18 cellular contexts compared by ENCODE assay signal in the genomic region with DNA sequence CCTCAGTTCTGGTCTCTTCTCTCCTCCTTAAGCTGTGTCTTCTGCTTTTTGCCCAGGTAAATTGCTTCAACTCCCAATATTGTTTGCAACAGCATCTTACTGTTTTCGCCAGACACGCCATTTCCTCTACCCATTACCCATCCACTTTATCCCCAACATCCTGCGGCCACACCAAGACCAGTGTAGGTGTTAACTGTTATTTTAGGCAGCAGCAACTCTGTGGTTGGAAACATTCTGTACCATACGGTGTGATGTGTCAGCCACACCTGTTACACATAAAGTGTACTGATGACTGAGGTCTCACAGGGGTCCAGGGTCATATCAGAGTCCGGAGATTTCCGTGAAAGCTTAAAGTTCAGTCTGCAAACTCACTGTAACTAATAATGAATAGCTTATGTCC. TPM values are rescaled to one million over a fixed set of nuclear protein-coding genes. Genes with fewer than 3 reads are reported as not detected.
DNase-seq lines count a peak whose midpoint lies in the region; ATAC-seq, FAIRE-seq and TF ChIP-seq lines count a peak whose summit lies in the region.
"Had no signal": no experiment of that assay in that cellular context is flagged by ENCODE, and none has a peak within 500 bp of the region (broad histone marks: within the 10 kb centered on the region; RNA-seq: fewer than 3 reads in every experiment).

No MANE protein-coding gene starts in this region.

- TF ChIP-seq POLR2A in GM12878 (IDR thresholded peaks at IDR 0.05; ENCODE audit: low read depth, low read length) (no peak), Peyer's patch (IDR thresholded peaks at IDR 0.05) (no peak), erythroblast (IDR thresholded peaks at IDR 0.05; ENCODE audit: low read length) (no peak), adrenal gland (IDR thresholded peaks at IDR 0.05) (no peak)

- BruUV-seq in GM12878 (replicated peaks; lab: Mats Ljungman, UMichigan): no TSS peak

- no peak for TF ChIP-seq CTCF in GM12878 (IDR thresholded peaks at IDR 0.05 in 2 of 3, conservative IDR thresholded peaks at IDR 0.05 in 1 of 3; ENCODE audit: control insufficient read depth in 2 of 3, extremely low read depth in 1 of 3, insufficient read depth in 1 of 3, low read depth in 3 of 3, low read length in 3 of 3)
- TF ChIP-seq CTCF in Peyer's patch (IDR thresholded peaks at IDR 0.05): no peak
- no peak for TF ChIP-seq CTCF in adrenal gland (IDR thresholded peaks at IDR 0.05)

- peak; percentile 31 for DNase-seq in activated T-cell treated with anti-CD3 and anti-CD28 coated beads for 48 hours (ENCODE audit: low read depth)
- DNase-seq in activated T-cell treated with anti-CD3 and anti-CD28 coated beads for 4 hours: no peak
- peak; percentile 20 for DNase-seq in RPMI8226
- no peak for DNase-seq in GM12878 (ENCODE audit: low read depth, low spot score)
- no peak for DNase-seq in Peyer's patch
- DNase-seq in erythroblast (lab: John Stamatoyannopoulos, UW): no peak
- no peak for DNase-seq in adrenal gland
- DNase-seq: ACHN, dermis blood vessel endothelial cell, esophagus squamous epithelium, head of caudate nucleus, Karpas-422, NCI-H1417, NCI-H226, SK-N-SH had no signal

- no peak overlapping the region for H3K9ac ChIP-seq in GM12878 (ENCODE audit: control insufficient read depth, insufficient read depth, low read length)
- H3K9ac ChIP-seq: SK-N-SH had no signal

- H3K9me3 ChIP-seq in GM12878 (replicated peaks; ENCODE audit: control insufficient read depth, insufficient read depth, low read length) (peaks cover 2% of the 10 kb centered on the region; the same call in 1 of the 3 replicates), Peyer's patch (no peaks in the 10 kb centered on the region), adrenal gland (replicated peaks in 1 of 3) (no peaks in the 10 kb centered on the region)
- H3K9me3 ChIP-seq: esophagus squamous epithelium, SK-N-SH had no signal

- peak overlapping the region; percentile 27; the same call in 1 of the 2 replicates for H3K4me2 ChIP-seq in GM12878 (ENCODE audit: control insufficient read depth, insufficient read depth)
- H3K4me2 ChIP-seq: SK-N-SH had no signal

- H2AFZ ChIP-seq in GM12878 (ENCODE audit: control insufficient read depth, low read depth, low read length): 0 out of 2 replicates have a peak overlapping the region, but pooled peaks have one; percentile 2

- no peak overlapping the region for H3K27ac Mint-ChIP-seq in stimulated activated memory B cell treated with anti-CD40 and anti-IgM and Interleukin-4, amounts not matched to agents 10 μg/mL and 1 μg/mL and 100 μg/mL, for 72 hours
- H3K27ac Mint-ChIP-seq: mesothelial cell of epicardium had no signal

- TF ChIP-seq RAD21 in GM12878 (IDR thresholded peaks at IDR 0.05; ENCODE audit: insufficient read depth, low read depth, low read length): no peak

- 35% methylated on average over 6 of the region's 6 CpGs for WGBS in GM12878 (ENCODE audit: insufficient coverage, insufficient replicate concordance, low lambda C conversion rate, missing lambda C conversion rate)
- WGBS in adrenal gland, 4 donors: 70 to 75% (median 71%) methylated on average over 6 of the region's 6 CpGs

- H3K27ac ChIP-seq in GM12878 (ENCODE audit: control insufficient read depth, insufficient read depth) (no peak overlapping the region), Peyer's patch (no peak overlapping the region), adrenal gland (no peak overlapping the region)
- H3K27ac ChIP-seq: esophagus squamous epithelium had no signal

- in situ Hi-C loops in GM12878 (cut with MboI): no loop called here

- H3K36me3 Mint-ChIP-seq in stimulated activated memory B cell treated with anti-CD40 and anti-IgM and Interleukin-4, amounts not matched to agents 10 μg/mL and 1 μg/mL and 100 μg/mL, for 72 hours: no peaks in the 10 kb centered on the region
- H3K36me3 Mint-ChIP-seq: mesothelial cell of epicardium had no signal

- no peaks in the 10 kb centered on the region for H3K9me3 Mint-ChIP-seq in stimulated activated memory B cell treated with anti-CD40 and anti-IgM and Interleukin-4, amounts not matched to agents 10 μg/mL and 1 μg/mL and 100 μg/mL, for 72 hours

- SMC1A ChIA-PET in GM12878 (lab: Charles Lee; ENCODE audit: uncharacterized antibody, unreplicated experiment): interaction anchor here (1.1 to 1.2 kb wide), 2 partner anchors 24 to 42 kb away, joined by 4 read pairs; no protein-coding TSS in a partner anchor

- POLR2A ChIA-PET in GM12878 (lab: Charles Lee): no interaction called here

- FAIRE-seq in GM12878 (lab: Jason Lieb, UNC): no peak
- FAIRE-seq: keratinocyte had no signal

- CTCF ChIA-PET in GM12878 (lab: Yijun Ruan, JAX): no interaction called here

- H3K4me1 ChIP-seq in GM12878 (ENCODE audit: control insufficient read depth, insufficient read depth, low read length) (0 out of 2 replicates have a peak, but pooled peaks cover 6% of the 10 kb centered on the region), Peyer's patch (no peaks in the 10 kb centered on the region), adrenal gland (replicated peaks in 1 of 2) (no peaks in the 10 kb centered on the region)
- H3K4me1 ChIP-seq: esophagus squamous epithelium had no signal

- peak; percentile 39 to 59; a peak in 3 of 4 replicates for TF ChIP-seq EP300 in GM12878 (IDR thresholded peaks at IDR 0.05; ENCODE audit: borderline replicate concordance in 1 of 2, control insufficient read depth in 1 of 2, low read depth in 2 of 2, low read length in 2 of 2)

- H3K79me2 ChIP-seq in GM12878 (ENCODE audit: control insufficient read depth, insufficient read depth, low read length): no peaks in the 10 kb centered on the region

- H3K4me3 Mint-ChIP-seq in stimulated activated memory B cell treated with anti-CD40 and anti-IgM and Interleukin-4, amounts not matched to agents 10 μg/mL and 1 μg/mL and 100 μg/mL, for 72 hours: no peak overlapping the region
- H3K4me3 Mint-ChIP-seq: mesothelial cell of epicardium had no signal

- RAD21 ChIA-PET in GM12878 (lab: Charles Lee; ENCODE audit: unreplicated experiment): no interaction called here

- H3K36me3 ChIP-seq in GM12878 (ENCODE audit: control insufficient read depth in 2 of 2, insufficient read depth in 2 of 2, low read length in 1 of 2) (no peaks in the 10 kb centered on the region), Peyer's patch (no peaks in the 10 kb centered on the region), adrenal gland (replicated peaks in 1 of 2) (no peaks in the 10 kb centered on the region)
- H3K36me3 ChIP-seq: esophagus squamous epithelium had no signal

- intact Hi-C loops in GM12878 (cut with micrococcal nuclease; ENCODE audit: unreplicated experiment): no loop called here
- intact Hi-C loops in adrenal gland (cut with DNase I): no loop called here

- H3K4me1 Mint-ChIP-seq in stimulated activated memory B cell treated with anti-CD40 and anti-IgM and Interleukin-4, amounts not matched to agents 10 μg/mL and 1 μg/mL and 100 μg/mL, for 72 hours: peaks cover 15% of the 10 kb centered on the region
- H3K4me1 Mint-ChIP-seq: mesothelial cell of epicardium had no signal

- H3K27me3 Mint-ChIP-seq in stimulated activated memory B cell treated with anti-CD40 and anti-IgM and Interleukin-4, amounts not matched to agents 10 μg/mL and 1 μg/mL and 100 μg/mL, for 72 hours: peaks cover 22% of the 10 kb centered on the region

- peak; percentile 72 for ATAC-seq in GM12878
- ATAC-seq in stimulated activated memory B cell treated with anti-CD40 and anti-IgM and Interleukin-4, amounts not matched to agents 10 μg/mL and 1 μg/mL and 100 μg/mL, for 72 hours: peak; percentile 72

- H3K4me3 ChIP-seq in GM12878 (no peak overlapping the region), Peyer's patch (no peak overlapping the region), adrenal gland (no peak overlapping the region)
- H3K4me3 ChIP-seq: esophagus squamous epithelium had no signal

- H4K20me1 ChIP-seq in GM12878 (ENCODE audit: control insufficient read depth, insufficient read depth): no peaks in the 10 kb centered on the region

- H3K27me3 ChIP-seq in GM12878 (replicated peaks in 1 of 2; ENCODE audit: control insufficient read depth in 2 of 2, insufficient read depth in 2 of 2, low read length in 1 of 2) (no peaks in the 10 kb centered on the region), Peyer's patch (no peaks in the 10 kb centered on the region), adrenal gland (no peaks in the 10 kb centered on the region)
- H3K27me3 ChIP-seq: esophagus squamous epithelium had no signal

TF ChIP-seq in GM12878, 131 proteins besides CTCF, POLR2A, EP300 and RAD21 (continues in another document):
- TF ChIP-seq TCF12 (IDR thresholded peaks at IDR 0.05; ENCODE audit: low read depth, low read length) (peak; percentile 69; the same call in 1 of the 2 replicates), ETV6 (conservative IDR thresholded peaks at IDR 0.05 in 1 of 2, IDR thresholded peaks at IDR 0.05 in 1 of 2; ENCODE audit: borderline replicate concordance in 1 of 2, low read depth in 1 of 2) (peak in 1 of 2 experiments; percentile 51; a peak in 1 of 4 replicates), EED (IDR thresholded peaks at IDR 0.05; ENCODE audit: low read depth) (peak; percentile 86), TCF3 (IDR thresholded peaks at IDR 0.05; ENCODE audit: borderline replicate concordance, insufficient read depth, low read depth, low read length) (peak; percentile 91; the same call in 1 of the 2 replicates), PML (IDR thresholded peaks at IDR 0.05; ENCODE audit: low read length) (peak; percentile 53; the same call in 1 of the 2 replicates)

RNA-seq across cellular contexts. Expression of gene KLRD1, which starts 21.8 kb away (rescaled TPM):
- 0.20 and 0.48 TPM in 2 replicates for total RNA-seq in GM12878 (2013; cell fraction: nucleolus; rRNA removed)
- total RNA-seq in GM12878 (2014; rRNA removed) (under 0.01 TPM in 2 replicates), GM12878 (2014; rRNA removed; fragmentation: Illumina TruSeq; extraction: Trizol) (0.05 TPM in 1 of 2 replicates, not detected in the other), GM12878 (2021) (0.21 TPM in 1 of 2 replicates, not detected in the other), Peyer's patch (1 to 10 TPM in 3 of 4 donors, under 1 TPM in 1; under 0.01 to 8.4 (median 5.4) TPM), adrenal gland (1 to 10 TPM in 3 of 8 donors, under 1 TPM in 5; 0.12 to 3.1 (median 0.68) TPM)
- polyA plus RNA-seq in GM12878 (2011; ENCODE audit: low read depth): 0.47 TPM
- polyA plus RNA-seq in GM12878 (2011; rRNA removed) (0.39 and 0.50 TPM in 2 replicates), GM12878 (2014; fragmentation: Illumina TruSeq; extraction: Trizol) (0.03 and 0.63 TPM in 2 replicates), GM12878 (2014; fragmentation: Nextera tagmentation; extraction: Ambion mirVana) (under 1 TPM; 0.11 to 0.15 TPM), GM12878 (2014; rRNA removed) (not detected in 2 replicates), GM12878 (2016; fragmentation: Nextera tagmentation; extraction: Ambion mirVana) (under 1 TPM in 1 of 2 experiments, not detected in 1; 0.19 TPM), adrenal gland (1 to 10 TPM in 1 of 3 donors, under 1 TPM in 2; 0.10 to 1.1 (median 0.16) TPM)
- polyA plus RNA-seq in GM12878 (2011; cell fraction: cytosol; rRNA removed): 0.13 and 0.19 TPM in 2 replicates
- polyA plus RNA-seq in GM12878 (2011; cell fraction: nucleus; rRNA removed): 0.09 and 0.10 TPM in 2 replicates
- polyA plus RNA-seq in GM12878 (2012): 0.62 and 0.93 TPM in 2 replicates
- 0.05 and 0.95 TPM in 2 replicates for polyA minus RNA-seq in GM12878 (2011; rRNA and poly(A)+ RNA removed)
- polyA minus RNA-seq in GM12878 (2011; cell fraction: cytosol; rRNA and poly(A)+ RNA removed): not detected in 2 replicates
- 0.19 and 0.24 TPM in 2 replicates for polyA minus RNA-seq in GM12878 (2011; cell fraction: nucleus; rRNA and poly(A)+ RNA removed)
- polyA plus RNA-seq: SK-N-SH had no signal

Comparison
In these comparisons a context has a peak if more than half of its experiments do, and no peak if none do; other contexts are left out.
1. DNase-seq: peak in activated T-cell treated with anti-CD3 and anti-CD28 coated beads for 48 hours (single experiment) and RPMI8226 (single experiment); none in activated T-cell treated with anti-CD3 and anti-CD28 coated beads for 4 hours (single experiment), GM12878 (single experiment), Peyer's patch (0 of 3), erythroblast (0 of 2) and adrenal gland (0 of 7).